Comparison of ENCODE assay signal across 10 cellular contexts in the genomic region with DNA sequence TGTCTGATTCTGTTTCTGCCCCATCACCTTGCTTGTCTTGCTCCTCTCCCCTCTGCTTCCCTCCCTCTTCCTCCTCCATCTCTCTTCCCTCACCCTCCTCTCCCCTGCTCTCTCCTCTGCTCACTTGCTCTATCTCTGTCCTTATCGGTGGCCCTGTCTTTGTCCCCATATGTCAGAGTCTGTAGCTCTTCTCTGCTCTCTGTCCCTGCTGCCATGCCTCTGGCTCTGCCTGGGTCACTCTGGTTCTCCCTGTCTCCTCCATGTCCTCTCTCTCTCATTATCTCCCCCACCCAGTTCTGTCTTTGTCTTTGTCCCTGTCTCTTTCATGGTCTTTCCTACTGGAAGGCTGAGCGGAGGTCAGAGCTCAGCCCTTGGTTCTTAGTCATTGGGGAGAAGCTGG.
"Had no signal": no experiment of that assay in that cellular context is flagged by ENCODE, and none has a peak within 500 bp of the region (broad histone marks: within the 10 kb centered on the region; RNA-seq: fewer than 3 reads in every experiment).

No MANE protein-coding gene starts in this region.

- H3K4me1 Mint-ChIP-seq: GM23338 had no signal

- H3K4me3 Mint-ChIP-seq: GM23338, HFFc6 had no signal

- H2AFZ ChIP-seq: GM23248, GM23338 had no signal

- H3K4me3 ChIP-seq: GM23248, GM23338, HAP-1 had no signal

- H3K27ac ChIP-seq: GM23248 had no signal

- H3K27ac Mint-ChIP-seq: GM23338, HFFc6 had no signal

- ATAC-seq: GM23338, HCT116 had no signal

- H3K4me1 ChIP-seq: HAP-1 had no signal

- H3K9me3 ChIP-seq: HAP-1 had no signal

- H3K9me3 Mint-ChIP-seq: GM23338, HFFc6 had no signal

- DNase-seq: GM23248, GOT3, H7, HCEC 1CT, HFFc6 had no signal

- H3K9ac ChIP-seq: GM23248 had no signal

- H3K36me3 ChIP-seq: HAP-1 had no signal

- FAIRE-seq: H1, H54 had no signal

- H3K4me2 ChIP-seq: GM23338 had no signal
